ENCODE assay signal across 8 cellular contexts in the genomic region with DNA sequence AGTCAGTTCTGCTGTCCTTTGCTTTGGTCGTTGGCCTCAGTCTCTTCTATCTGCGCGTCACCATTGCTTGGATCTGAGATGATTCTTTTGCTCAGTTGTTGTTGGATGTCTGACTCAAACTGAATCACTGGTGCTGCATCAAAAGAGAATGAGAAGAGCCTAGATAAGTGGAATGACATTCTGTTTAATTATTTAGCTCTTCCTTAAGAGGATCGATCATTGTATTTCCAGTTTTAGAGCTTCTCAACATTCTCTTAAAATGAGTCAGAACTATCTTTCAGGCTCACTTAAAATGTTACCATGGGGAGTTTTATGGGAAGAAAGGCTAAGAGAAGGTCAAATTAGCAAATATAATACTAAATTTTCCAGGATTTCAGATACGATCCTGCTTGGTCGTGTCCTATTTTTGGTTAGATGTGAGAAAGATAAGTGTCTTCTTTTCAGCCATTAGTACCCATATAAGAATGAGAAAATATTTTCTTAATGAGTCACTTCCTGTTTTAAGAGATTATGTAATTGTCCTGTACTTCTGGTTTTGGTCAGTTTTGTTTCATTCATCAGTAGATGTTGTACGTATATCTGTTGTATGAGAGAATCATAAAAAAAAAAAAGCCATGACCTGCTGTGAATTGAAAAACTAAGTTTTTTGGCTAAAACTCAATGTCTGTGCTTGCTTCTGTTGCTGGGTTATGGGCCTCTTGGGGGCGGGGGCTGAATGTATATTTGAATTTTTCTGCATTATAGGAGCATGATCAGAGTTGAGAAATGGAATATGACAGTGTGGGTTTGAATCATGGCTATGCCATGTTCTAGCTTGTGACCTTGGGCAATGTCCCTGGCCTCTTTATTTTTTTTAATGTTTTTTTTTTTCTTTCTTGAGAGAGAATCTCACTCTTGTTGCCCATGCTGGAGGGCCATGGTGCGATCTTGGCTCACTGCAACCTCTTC. TPM values are rescaled to one million over a fixed set of nuclear protein-coding genes. Genes with fewer than 3 reads are reported as not detected.
DNase-seq lines count a peak whose midpoint lies in the region; ATAC-seq and TF ChIP-seq lines count a peak whose summit lies in the region.

No MANE protein-coding gene starts in this region.

- H3K9me3 ChIP-seq in CD8-positive, alpha-beta T cell (ENCODE audit: low read length): no peaks in the 10 kb centered on the region
- H3K9me3 ChIP-seq in right atrium auricular region (no peaks in the 10 kb centered on the region), suprapubic skin (no peaks in the 10 kb centered on the region)

- H3K4me3 ChIP-seq in CD8-positive, alpha-beta T cell (ENCODE audit: low read depth, low read length): no peak overlapping the region
- H3K4me3 ChIP-seq in HL-60 (replicated peaks; ENCODE audit: insufficient read depth, low read length) (no peak overlapping the region; the same call in 1 of the 2 replicates), right atrium auricular region (no peak overlapping the region), suprapubic skin (no peak overlapping the region)

- CTCF ChIA-PET in CD8-positive, alpha-beta T cell (lab: Charles Lee): interaction anchor here (0.9 to 3.4 kb wide), 3 partner anchors 26 to 82 kb away, joined by 3 to 13 read pairs (median 8); no protein-coding TSS in a partner anchor
- CTCF ChIA-PET in activated CD8-positive, alpha-beta T cell treated with anti-CD3 and anti-CD28 coated beads for 36 hours (lab: Charles Lee): interaction anchor here (0.7 to 1.4 kb wide), 5 partner anchors 21 to 81 kb away, joined by 3 to 4 read pairs (median 4); no protein-coding TSS in a partner anchor

- peaks cover 73% of the 10 kb centered on the region for H3K36me3 Mint-ChIP-seq in CD8-positive, alpha-beta T cell
- H3K36me3 Mint-ChIP-seq in activated CD8-positive, alpha-beta T cell treated with anti-CD3 and anti-CD28 coated beads for 36 hours (ENCODE audit: low read depth): peaks cover 73% of the 10 kb centered on the region

- no peaks in the 10 kb centered on the region for H3K27me3 Mint-ChIP-seq in CD8-positive, alpha-beta T cell (ENCODE audit: low read depth)
- no peaks in the 10 kb centered on the region for H3K27me3 Mint-ChIP-seq in activated CD8-positive, alpha-beta T cell treated with anti-CD3 and anti-CD28 coated beads for 36 hours

- no peak for DNase-seq in CD8-positive, alpha-beta T cell
- peak; percentile 74 for DNase-seq in GM20000 (ENCODE audit: low spot score)
- DNase-seq in HL-60 (ENCODE audit: low read depth in 1 of 2, low spot score in 1 of 2): peak in 1 of 2 experiments; percentile 64
- no peak for DNase-seq in activated CD8-positive, alpha-beta T cell treated with anti-CD3 and anti-CD28 coated beads for 36 hours
- no peak for DNase-seq in right atrium auricular region (ENCODE audit: low spot score)
- no peak for DNase-seq in suprapubic skin (ENCODE audit: low spot score in 2 of 2)
- no peak for DNase-seq in stimulated activated naive CD4-positive, alpha-beta T cell (lab: John Stamatoyannopoulos, UW)
- DNase-seq in ureter (ENCODE audit: low spot score): no peak

- no peak for TF ChIP-seq CTCF in CD8-positive, alpha-beta T cell (IDR thresholded peaks at IDR 0.05)
- TF ChIP-seq CTCF in GM20000 (IDR thresholded peaks at IDR 0.05; ENCODE audit: extremely low read depth, missing control alignments) (no peak), HL-60 (IDR thresholded peaks at IDR 0.05; ENCODE audit: insufficient read depth, low read length) (no peak), right atrium auricular region (IDR thresholded peaks at IDR 0.05) (no peak), suprapubic skin (IDR thresholded peaks at IDR 0.05) (no peak)
- no peak for TF ChIP-seq CTCF in activated CD8-positive, alpha-beta T cell treated with anti-CD3 and anti-CD28 coated beads for 36 hours (IDR thresholded peaks at IDR 0.05)

- intact Hi-C loops in CD8-positive, alpha-beta T cell (cut with DNase I, micrococcal nuclease): loop anchor here in 1 of 2 experiments (1.0 to 10.0 kb wide), 2 partner anchors 9 to 187 kb away; a partner anchor contains a TSS
- intact Hi-C loops in activated CD8-positive, alpha-beta T cell treated with anti-CD3 and anti-CD28 coated beads for 36 hours (cut with micrococcal nuclease): no loop called here

- H3K9me3 Mint-ChIP-seq in CD8-positive, alpha-beta T cell: no peaks in the 10 kb centered on the region
- no peaks in the 10 kb centered on the region for H3K9me3 Mint-ChIP-seq in activated CD8-positive, alpha-beta T cell treated with anti-CD3 and anti-CD28 coated beads for 36 hours

- no peak overlapping the region for H3K4me3 Mint-ChIP-seq in CD8-positive, alpha-beta T cell
- H3K4me3 Mint-ChIP-seq in activated CD8-positive, alpha-beta T cell treated with anti-CD3 and anti-CD28 coated beads for 36 hours: no peak overlapping the region

- WGBS in suprapubic skin: 54% methylated on average over 9 of the region's 9 CpGs

- H3K27ac ChIP-seq in CD8-positive, alpha-beta T cell (ENCODE audit: low read depth, low read length): no peak overlapping the region
- H3K27ac ChIP-seq in HL-60 (replicated peaks) (peak overlapping the region; percentile 58), right atrium auricular region (peak overlapping the region; percentile 67 to 83), suprapubic skin (peak overlapping the region; percentile 20)

- no peaks in the 10 kb centered on the region for H3K4me1 ChIP-seq in CD8-positive, alpha-beta T cell (ENCODE audit: insufficient read depth, low read length)
- H3K4me1 ChIP-seq in right atrium auricular region (peaks cover 0 to 62% of the 10 kb centered on the region in 2 donors), suprapubic skin (peaks cover 15% of the 10 kb centered on the region)

- TF ChIP-seq EP300 in suprapubic skin (IDR thresholded peaks at IDR 0.05): no peak

- no peaks in the 10 kb centered on the region for H3K27me3 ChIP-seq in CD8-positive, alpha-beta T cell (ENCODE audit: insufficient read depth, low read length)
- H3K27me3 ChIP-seq in HL-60 (ENCODE audit: insufficient read depth, poor library complexity, severe bottlenecking): no peaks in the 10 kb centered on the region
- no peaks in the 10 kb centered on the region for H3K27me3 ChIP-seq in right atrium auricular region
- H3K27me3 ChIP-seq in suprapubic skin: no peaks in the 10 kb centered on the region

- POLR2A ChIA-PET in CD8-positive, alpha-beta T cell (lab: Charles Lee): interaction anchor here (1.6 kb wide), 1 partner anchor 32 kb away, joined by 6 read pairs; no protein-coding TSS in a partner anchor
- POLR2A ChIA-PET in activated CD8-positive, alpha-beta T cell treated with anti-CD3 and anti-CD28 coated beads for 36 hours (lab: Charles Lee): interaction anchor here (0.9 to 1.5 kb wide), 3 partner anchors 9 to 18 kb away, joined by 3 to 4 read pairs (median 4); no protein-coding TSS in a partner anchor

- no peak for TF ChIP-seq POLR2A in suprapubic skin (IDR thresholded peaks at IDR 0.05)

- ATAC-seq in CD8-positive, alpha-beta T cell: no peak
- ATAC-seq in activated CD8-positive, alpha-beta T cell treated with anti-CD3 and anti-CD28 coated beads for 36 hours: peak; percentile 50

- H3K27ac Mint-ChIP-seq in CD8-positive, alpha-beta T cell: peak overlapping the region; percentile 76
- H3K27ac Mint-ChIP-seq in activated CD8-positive, alpha-beta T cell treated with anti-CD3 and anti-CD28 coated beads for 36 hours: peak overlapping the region; percentile 60

- peaks cover 25% of the 10 kb centered on the region for H3K4me1 Mint-ChIP-seq in CD8-positive, alpha-beta T cell (ENCODE audit: low read depth)
- H3K4me1 Mint-ChIP-seq in activated CD8-positive, alpha-beta T cell treated with anti-CD3 and anti-CD28 coated beads for 36 hours (ENCODE audit: low read depth): peaks cover 46% of the 10 kb centered on the region

- H3K36me3 ChIP-seq in CD8-positive, alpha-beta T cell (ENCODE audit: insufficient read depth, low read length): peaks cover 31% of the 10 kb centered on the region
- H3K36me3 ChIP-seq in right atrium auricular region (peaks cover 90% of the 10 kb centered on the region), suprapubic skin (peaks cover 64% of the 10 kb centered on the region)

RNA-seq across cellular contexts. Expression of a gene that starts 31.5 kb away (rescaled TPM):
- 10 to 100 TPM in 1 of 2 experiments, 1 to 10 TPM in 1; 9.8 to 10.4 TPM for total RNA-seq in CD8-positive, alpha-beta T cell
- 10 to 100 TPM; 18.3 to 22.6 TPM for total RNA-seq in activated CD8-positive, alpha-beta T cell treated with anti-CD3 and anti-CD28 coated beads for 36 hours
- total RNA-seq in right atrium auricular region: 1 to 10 TPM; 3.5 to 6.8 TPM
- 10 to 100 TPM in 1 of 4 donors, 1 to 10 TPM in 3; 3.7 to 19.0 (median 7.4) TPM for total RNA-seq in suprapubic skin
- 16.6 TPM for total RNA-seq in ureter

RNA-seq across cellular contexts. Expression of a gene that starts 35.4 kb away (rescaled TPM):
- total RNA-seq in CD8-positive, alpha-beta T cell: 100 to 1,000 TPM; 153 to 156 TPM
- 100 to 1,000 TPM; 222 to 229 TPM for total RNA-seq in activated CD8-positive, alpha-beta T cell treated with anti-CD3 and anti-CD28 coated beads for 36 hours
- 100 to 1,000 TPM; 154 to 179 TPM for total RNA-seq in right atrium auricular region
- 100 to 1,000 TPM; 116 to 250 (median 147) TPM for total RNA-seq in suprapubic skin
- total RNA-seq in ureter: 187 TPM
